ENCODE assay signal across 13 cellular contexts in the genomic region with DNA sequence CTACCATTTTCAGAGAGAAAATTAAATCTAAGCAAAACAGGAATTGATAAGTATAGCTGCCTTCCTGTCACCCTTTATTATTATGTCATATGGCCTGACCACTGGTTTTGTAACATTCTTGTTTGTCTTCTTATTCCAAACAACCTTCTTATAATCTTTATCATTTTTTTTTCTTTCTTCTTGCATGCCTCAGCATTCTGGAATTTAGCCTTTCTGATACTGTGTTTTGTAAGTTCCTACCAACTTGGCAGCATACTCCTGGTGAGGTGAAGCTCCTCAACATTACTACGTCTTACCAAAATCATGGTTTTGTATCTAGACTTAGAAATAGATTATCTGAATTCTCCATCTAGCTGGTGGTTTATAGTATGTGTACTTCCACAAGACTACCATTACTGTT.
"Had no signal": no experiment of that assay in that cellular context is flagged by ENCODE, and none has a peak within 500 bp of the region (broad histone marks: within the 10 kb centered on the region; RNA-seq: fewer than 3 reads in every experiment).

No MANE protein-coding gene starts in this region.

- ATAC-seq: gastrocnemius medialis; stimulated activated naive CD8-positive, alpha-beta T cell treated with anti-CD3 and anti-CD28 coated beads, Interleukin-15, amount 100 ng/mL, for 72 hours; T-helper 17 cell had no signal

- H3K4me1 ChIP-seq: esophagus squamous epithelium, gastrocnemius medialis, left lung had no signal

- FAIRE-seq: endometrium, keratinocyte, TTC549 had no signal

- H3K4me3 ChIP-seq: esophagus squamous epithelium, gastrocnemius medialis, left lung, thoracic aorta had no signal

- H3K27ac ChIP-seq: esophagus squamous epithelium, gastrocnemius medialis, left lung, thoracic aorta had no signal

- DNase-seq: activated B cell treated with CpG ODN at 0.5 μM for 24 hours; activated CD4-positive, alpha-beta T cell treated with anti-CD3 and anti-CD28 coated beads, Interleukin-2, amount 10 ng/mL, durations not matched to agents 24 days and 14 days; activated CD8-positive, alpha-beta memory T cell treated with anti-CD3 and anti-CD28 coated beads for 24 hours; amygdala; esophagus squamous epithelium; gastrocnemius medialis; T-helper 17 cell had no signal

- H3K9me3 ChIP-seq: esophagus squamous epithelium, gastrocnemius medialis, left lung, thoracic aorta had no signal

- H3K36me3 ChIP-seq: gastrocnemius medialis, left lung, thoracic aorta had no signal

- H3K27me3 ChIP-seq: esophagus squamous epithelium, gastrocnemius medialis, left lung had no signal
